Comparison of ENCODE assay signal across 18 cellular contexts in the genomic region with DNA sequence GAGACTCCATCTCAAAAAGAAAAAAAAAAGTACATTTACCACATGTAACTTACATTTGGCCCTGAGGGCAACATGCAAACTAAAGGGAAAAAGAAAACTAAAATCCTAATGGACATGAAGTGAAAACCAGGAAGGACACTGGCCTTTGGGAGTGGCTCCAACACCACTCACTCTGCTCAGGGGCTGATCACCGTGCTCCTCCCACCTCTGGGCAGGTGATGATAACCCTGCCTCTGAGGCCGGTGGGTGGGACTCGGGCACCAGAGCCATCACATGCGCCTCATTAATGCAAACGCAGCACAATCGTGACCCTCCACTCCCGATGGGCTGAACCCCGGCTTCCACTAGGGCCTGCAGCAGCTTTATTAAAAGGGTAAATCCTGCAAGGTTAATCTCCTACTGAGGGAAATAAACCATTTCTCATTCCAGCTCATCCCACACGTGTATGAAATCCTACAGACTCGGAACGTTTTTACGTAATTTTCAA. TPM values are rescaled to one million over a fixed set of nuclear protein-coding genes. Genes with fewer than 3 reads are reported as not detected.
A peak's percentile ranks its signal among the peaks of the same experiment; 100 is the strongest.
DNase-seq lines count a peak whose midpoint lies in the region; ATAC-seq and TF ChIP-seq lines count a peak whose summit lies in the region.
"Had no signal": no experiment of that assay in that cellular context is flagged by ENCODE, and none has a peak within 500 bp of the region (broad histone marks: within the 10 kb centered on the region; RNA-seq: fewer than 3 reads in every experiment).

No MANE protein-coding gene starts in this region.

- H3K36me3 Mint-ChIP-seq in natural killer cell = no peaks in the 10 kb centered on the region
- H3K36me3 Mint-ChIP-seq in natural killer cell treated with Interleukin-12 subunit alpha and Interleukin-12 subunit beta and Interleukin-15 and Interleukin-18, amount 100 ng/mL, for 72 hours = peaks cover 19% of the 10 kb centered on the region
- H3K36me3 Mint-ChIP-seq in immature natural killer cell = peaks cover 22 to 50% (median 36%) of the 10 kb centered on the region in 3 donors

- CTCF ChIA-PET in RWPE1 (lab: Yijun Ruan, JAX) = no interaction called here

- TF ChIP-seq CTCF in natural killer cell (IDR thresholded peaks at IDR 0.05) = no peak
- no peak for TF ChIP-seq CTCF in RWPE1 (conservative IDR thresholded peaks at IDR 0.05; ENCODE audit: low read depth)

- H3K27ac Mint-ChIP-seq in natural killer cell (peak overlapping the region; percentile 95 to 100), immature natural killer cell (peak overlapping the region; percentile 97 to 100 (median 99))
- H3K27ac Mint-ChIP-seq in natural killer cell treated with Interleukin-12 subunit alpha and Interleukin-12 subunit beta and Interleukin-15 and Interleukin-18, amount 100 ng/mL, for 72 hours = peak overlapping the region in 1 of 2 donors; percentile 68
- H3K27ac Mint-ChIP-seq: HFFc6 had no signal

- peaks cover 49 to 52% of the 10 kb centered on the region in 2 donors for H3K4me1 Mint-ChIP-seq in natural killer cell
- H3K4me1 Mint-ChIP-seq in natural killer cell treated with Interleukin-12 subunit alpha and Interleukin-12 subunit beta and Interleukin-15 and Interleukin-18, amount 100 ng/mL, for 72 hours (ENCODE audit: low read depth in 2 of 2) = peaks cover 40% of the 10 kb centered on the region in 2 donors
- peaks cover 69 to 81% of the 10 kb centered on the region in 2 donors for H3K4me1 Mint-ChIP-seq in immature natural killer cell

- ATAC-seq in natural killer cell = no peak
- ATAC-seq in natural killer cell treated with Interleukin-12 subunit alpha and Interleukin-12 subunit beta and Interleukin-15 and Interleukin-18, amount 100 ng/mL, for 72 hours = no peak
- no peak for ATAC-seq in GM21825 (IDR thresholded peaks at IDR 0.05; ENCODE audit: unreplicated experiment)
- no peak for ATAC-seq in HG02588 (IDR thresholded peaks at IDR 0.05; ENCODE audit: unreplicated experiment)
- ATAC-seq: HepG2 had no signal

- POLR2A ChIA-PET in RWPE1 (lab: Yijun Ruan, JAX; ENCODE audit: low non-redundant PET) = no interaction called here

- H3K4me3 Mint-ChIP-seq in natural killer cell (peak overlapping the region; percentile 60), immature natural killer cell (peak overlapping the region; percentile 26 to 100 (median 97))
- H3K4me3 Mint-ChIP-seq in natural killer cell treated with Interleukin-12 subunit alpha and Interleukin-12 subunit beta and Interleukin-15 and Interleukin-18, amount 100 ng/mL, for 72 hours = no peak overlapping the region
- H3K4me3 Mint-ChIP-seq: HFFc6 had no signal

- H3K27ac ChIP-seq in RWPE1 = peak overlapping the region; percentile 95
- H3K27ac ChIP-seq: BLaER1 treated with 17β-estradiol and CSF1 and Interleukin-3, amounts not matched to agents 10 nM and 100 nM had no signal

- no peak for DNase-seq in natural killer cell
- DNase-seq in natural killer cell treated with Interleukin-12 subunit alpha and Interleukin-12 subunit beta and Interleukin-15 and Interleukin-18, amount 100 ng/mL, for 72 hours (ENCODE audit: low spot score) = no peak
- DNase-seq in RWPE1 (ENCODE audit: low spot score) = no peak
- DNase-seq in immature natural killer cell = no peak
- DNase-seq in NCI-H187 treated with DMSO at 0.1 percent for 48 hours (lab: John Stamatoyannopoulos, UW) = no peak
- DNase-seq in COLO829 (ENCODE audit: low spot score) = no peak
- DNase-seq: ACHN; CD4-positive, CD25-positive, alpha-beta regulatory T cell; COR-L47; DMS153; DMS79 treated with DMSO at 0.1 percent for 48 hours; GDM1; HCEC 1CT; HFFc6 had no signal

- H3K27me3 Mint-ChIP-seq in natural killer cell (ENCODE audit: low read depth in 2 of 2) (no peaks in the 10 kb centered on the region), immature natural killer cell (ENCODE audit: low read depth in 3 of 3) (peaks cover 32 to 39% (median 38%) of the 10 kb centered on the region in 3 donors)
- H3K27me3 Mint-ChIP-seq in natural killer cell treated with Interleukin-12 subunit alpha and Interleukin-12 subunit beta and Interleukin-15 and Interleukin-18, amount 100 ng/mL, for 72 hours = no peaks in the 10 kb centered on the region

- intact Hi-C loops in natural killer cell (cut with micrococcal nuclease) = loop anchor here (10.0 kb wide), 1 partner anchor 266 kb away; the partner anchor contains the start of gene ZCCHC14

- no peaks in the 10 kb centered on the region for H3K9me3 Mint-ChIP-seq in natural killer cell
- no peaks in the 10 kb centered on the region for H3K9me3 Mint-ChIP-seq in natural killer cell treated with Interleukin-12 subunit alpha and Interleukin-12 subunit beta and Interleukin-15 and Interleukin-18, amount 100 ng/mL, for 72 hours
- no peaks in the 10 kb centered on the region for H3K9me3 Mint-ChIP-seq in immature natural killer cell
- H3K9me3 Mint-ChIP-seq: CD4-positive, CD25-positive, alpha-beta regulatory T cell; HFFc6 had no signal

RNA-seq across cellular contexts. Expression of gene KLHDC4, which starts 4.7 kb away (rescaled TPM):
- 100 to 1,000 TPM; 210 to 311 (median 210) TPM for total RNA-seq in natural killer cell
- 100 to 1,000 TPM in 1 of 2 donors, 10 to 100 TPM in 1; 71.0 to 188 TPM for total RNA-seq in natural killer cell treated with Interleukin-12 subunit alpha and Interleukin-12 subunit beta and Interleukin-15 and Interleukin-18, amount 100 ng/mL, for 72 hours
- 10 to 100 TPM; 52.0 to 70.0 (median 61.0) TPM for polyA plus RNA-seq in immature natural killer cell
